Comparison of ENCODE assay signal across 8 cellular contexts in genomic region chr10:63265646-63266207, GRCh38.
DNase-seq lines count a peak whose midpoint lies in the region; TF ChIP-seq lines count a peak whose summit lies in the region.

No MANE protein-coding gene starts in this region.

- H3K4me1 ChIP-seq in suprapubic skin = peaks cover 54% of the 10 kb centered on the region

- no peaks in the 10 kb centered on the region for H3K27me3 Mint-ChIP-seq in activated CD4-positive, alpha-beta T cell treated with anti-CD3 and anti-CD28 coated beads, Interleukin-2, amount 10 ng/mL, durations not matched to agents 24 days and 14 days
- no peaks in the 10 kb centered on the region for H3K27me3 Mint-ChIP-seq in activated naive CD8-positive, alpha-beta T cell treated with anti-CD3 and anti-CD28 coated beads for 36 hours
- H3K27me3 Mint-ChIP-seq in immature natural killer cell (ENCODE audit: low read depth in 3 of 3) = peaks cover 3 to 22% (median 8%) of the 10 kb centered on the region in 3 donors

- no peaks in the 10 kb centered on the region for H3K9me3 Mint-ChIP-seq in activated CD4-positive, alpha-beta T cell treated with anti-CD3 and anti-CD28 coated beads, Interleukin-2, amount 10 ng/mL, durations not matched to agents 24 days and 14 days
- H3K9me3 Mint-ChIP-seq in activated naive CD8-positive, alpha-beta T cell treated with anti-CD3 and anti-CD28 coated beads for 36 hours = no peaks in the 10 kb centered on the region
- no peaks in the 10 kb centered on the region for H3K9me3 Mint-ChIP-seq in immature natural killer cell

- H3K36me3 ChIP-seq in suprapubic skin = no peaks in the 10 kb centered on the region

- no peak for TF ChIP-seq EP300 in suprapubic skin (IDR thresholded peaks at IDR 0.05)

- no peak for TF ChIP-seq POLR2A in suprapubic skin (IDR thresholded peaks at IDR 0.05)

- H3K27ac Mint-ChIP-seq in activated CD4-positive, alpha-beta T cell treated with anti-CD3 and anti-CD28 coated beads, Interleukin-2, amount 10 ng/mL, durations not matched to agents 24 days and 14 days = peak overlapping the region; percentile 96
- H3K27ac Mint-ChIP-seq in activated naive CD8-positive, alpha-beta T cell treated with anti-CD3 and anti-CD28 coated beads for 36 hours = peak overlapping the region; percentile 97
- peak overlapping the region; percentile 96 to 99 (median 99) for H3K27ac Mint-ChIP-seq in immature natural killer cell

- CTCF ChIA-PET in GM10248 (lab: Yijun Ruan, JAX) = interaction anchor here (0.8 to 1.1 kb wide), 2 partner anchors 65 to 237 kb away, joined by 3 read pairs; no protein-coding TSS in a partner anchor

- peaks cover 21% of the 10 kb centered on the region for H3K36me3 Mint-ChIP-seq in activated CD4-positive, alpha-beta T cell treated with anti-CD3 and anti-CD28 coated beads, Interleukin-2, amount 10 ng/mL, durations not matched to agents 24 days and 14 days (ENCODE audit: low read depth)
- peaks cover 15% of the 10 kb centered on the region for H3K36me3 Mint-ChIP-seq in activated naive CD8-positive, alpha-beta T cell treated with anti-CD3 and anti-CD28 coated beads for 36 hours
- peaks cover 6 to 13% (median 8%) of the 10 kb centered on the region in 3 donors for H3K36me3 Mint-ChIP-seq in immature natural killer cell

- WGBS in suprapubic skin = 8% methylated on average over 2 of the region's 2 CpGs

- H3K4me3 Mint-ChIP-seq in activated CD4-positive, alpha-beta T cell treated with anti-CD3 and anti-CD28 coated beads, Interleukin-2, amount 10 ng/mL, durations not matched to agents 24 days and 14 days = peak overlapping the region; percentile 99
- peak overlapping the region; percentile 99 for H3K4me3 Mint-ChIP-seq in activated naive CD8-positive, alpha-beta T cell treated with anti-CD3 and anti-CD28 coated beads for 36 hours
- H3K4me3 Mint-ChIP-seq in immature natural killer cell = peak overlapping the region; percentile 97 to 99 (median 98)

- peaks cover 32% of the 10 kb centered on the region for H3K4me1 Mint-ChIP-seq in activated CD4-positive, alpha-beta T cell treated with anti-CD3 and anti-CD28 coated beads, Interleukin-2, amount 10 ng/mL, durations not matched to agents 24 days and 14 days
- peaks cover 33% of the 10 kb centered on the region for H3K4me1 Mint-ChIP-seq in activated naive CD8-positive, alpha-beta T cell treated with anti-CD3 and anti-CD28 coated beads for 36 hours
- H3K4me1 Mint-ChIP-seq in immature natural killer cell = peaks cover 36 to 69% of the 10 kb centered on the region in 2 donors

- POLR2A ChIA-PET in GM10248 (lab: Yijun Ruan, JAX) = interaction anchor here (0.6 to 0.9 kb wide), 2 partner anchors 20 to 190 kb away, joined by 3 to 4 read pairs; no protein-coding TSS in a partner anchor

- no peaks in the 10 kb centered on the region for H3K27me3 ChIP-seq in suprapubic skin

- intact Hi-C loops in activated CD4-positive, alpha-beta T cell treated with anti-CD3 and anti-CD28 coated beads, Interleukin-2, amount 10 ng/mL, durations not matched to agents 24 days and 14 days (cut with micrococcal nuclease) = loop anchor here (5.0 to 10.0 kb wide), 5 partner anchors 457 to 1281 kb away; partner anchors contain the start of gene ZNF365

- peak overlapping the region; percentile 51 for H3K4me3 ChIP-seq in suprapubic skin

- no peak for DNase-seq in activated CD4-positive, alpha-beta T cell treated with anti-CD3 and anti-CD28 coated beads, Interleukin-2, amount 10 ng/mL, durations not matched to agents 24 days and 14 days
- DNase-seq in activated CD4-positive, alpha-beta T cell treated with anti-CD3 and anti-CD28 coated beads for 48 hours = no peak
- DNase-seq in activated naive CD8-positive, alpha-beta T cell treated with anti-CD3 and anti-CD28 coated beads for 36 hours = no peak
- no peak for DNase-seq in immature natural killer cell
- DNase-seq in suprapubic skin (ENCODE audit: low spot score in 2 of 2) = no peak
- DNase-seq in iPS-NIHi7 (ENCODE audit: extremely low spot score) = no peak
- DNase-seq in GM10248 (ENCODE audit: extremely low spot score) = no peak
- DNase-seq in amygdala (lab: John Stamatoyannopoulos, UW) = no peak

- no peaks in the 10 kb centered on the region for H3K9me3 ChIP-seq in suprapubic skin

- TF ChIP-seq CTCF in suprapubic skin (IDR thresholded peaks at IDR 0.05) (no peak), GM10248 (IDR thresholded peaks at IDR 0.05; ENCODE audit: control extremely low read depth, extremely low read depth, low read depth, missing control alignments) (no peak)

- H3K27ac ChIP-seq in suprapubic skin = peak overlapping the region; percentile 92
